ENCODE assay signal across 10 cellular contexts in genomic region chrX:47012131-47012530, GRCh38.
"Had no signal": no experiment of that assay in that cellular context is flagged by ENCODE, and none has a peak within 500 bp of the region (broad histone marks: within the 10 kb centered on the region; RNA-seq: fewer than 3 reads in every experiment).

No MANE protein-coding gene starts in this region.

- H3K9me3 ChIP-seq: HAP-1 had no signal

- H3K4me3 ChIP-seq: GM23248, GM23338, HAP-1 had no signal

- H2AFZ ChIP-seq: GM23248, GM23338 had no signal

- FAIRE-seq: H1, H54 had no signal

- H3K27ac ChIP-seq: GM23248 had no signal

- DNase-seq: GM23248, GOT3, H7, H9, HCEC 1CT, HFFc6 had no signal

- H3K36me3 ChIP-seq: HAP-1 had no signal

- H3K9ac ChIP-seq: GM23248 had no signal

- H3K4me2 ChIP-seq: GM23338 had no signal
